1 cellular context compared by ENCODE assay signal in the genomic region with DNA sequence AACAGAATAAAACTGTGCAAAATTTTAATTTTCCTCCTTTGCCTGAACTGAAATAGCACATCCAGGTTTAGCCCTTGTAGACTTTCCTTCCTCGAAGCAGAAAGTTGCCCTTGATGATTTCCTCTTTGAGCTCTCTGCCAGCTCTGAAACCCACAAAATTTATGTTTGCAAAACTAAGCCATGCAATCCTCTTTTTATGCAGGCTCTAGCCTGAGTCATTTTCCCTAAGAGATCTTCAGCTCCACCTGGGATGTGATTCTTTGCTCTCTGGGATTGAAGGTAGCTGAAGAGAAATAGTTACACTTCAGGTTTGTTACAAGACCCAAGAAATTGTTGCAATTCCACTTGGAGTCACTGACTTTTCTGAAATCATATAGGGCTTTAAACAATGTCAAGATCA.
TF ChIP-seq lines count a peak whose summit lies in the region.

No MANE protein-coding gene starts in this region.

TF ChIP-seq in GM23338, 12 proteins besides CTCF, POLR2A, EP300 and RAD21 (continued from another document):
- TF ChIP-seq, protein P1, sequence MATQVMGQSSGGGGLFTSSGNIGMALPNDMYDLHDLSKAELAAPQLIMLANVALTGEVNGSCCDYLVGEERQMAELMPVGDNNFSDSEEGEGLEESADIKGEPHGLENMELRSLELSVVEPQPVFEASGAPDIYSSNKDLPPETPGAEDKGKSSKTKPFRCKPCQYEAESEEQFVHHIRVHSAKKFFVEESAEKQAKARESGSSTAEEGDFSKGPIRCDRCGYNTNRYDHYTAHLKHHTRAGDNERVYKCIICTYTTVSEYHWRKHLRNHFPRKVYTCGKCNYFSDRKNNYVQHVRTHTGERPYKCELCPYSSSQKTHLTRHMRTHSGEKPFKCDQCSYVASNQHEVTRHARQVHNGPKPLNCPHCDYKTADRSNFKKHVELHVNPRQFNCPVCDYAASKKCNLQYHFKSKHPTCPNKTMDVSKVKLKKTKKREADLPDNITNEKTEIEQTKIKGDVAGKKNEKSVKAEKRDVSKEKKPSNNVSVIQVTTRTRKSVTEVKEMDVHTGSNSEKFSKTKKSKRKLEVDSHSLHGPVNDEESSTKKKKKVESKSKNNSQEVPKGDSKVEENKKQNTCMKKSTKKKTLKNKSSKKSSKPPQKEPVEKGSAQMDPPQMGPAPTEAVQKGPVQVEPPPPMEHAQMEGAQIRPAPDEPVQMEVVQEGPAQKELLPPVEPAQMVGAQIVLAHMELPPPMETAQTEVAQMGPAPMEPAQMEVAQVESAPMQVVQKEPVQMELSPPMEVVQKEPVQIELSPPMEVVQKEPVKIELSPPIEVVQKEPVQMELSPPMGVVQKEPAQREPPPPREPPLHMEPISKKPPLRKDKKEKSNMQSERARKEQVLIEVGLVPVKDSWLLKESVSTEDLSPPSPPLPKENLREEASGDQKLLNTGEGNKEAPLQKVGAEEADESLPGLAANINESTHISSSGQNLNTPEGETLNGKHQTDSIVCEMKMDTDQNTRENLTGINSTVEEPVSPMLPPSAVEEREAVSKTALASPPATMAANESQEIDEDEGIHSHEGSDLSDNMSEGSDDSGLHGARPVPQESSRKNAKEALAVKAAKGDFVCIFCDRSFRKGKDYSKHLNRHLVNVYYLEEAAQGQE (IDR thresholded peaks at IDR 0.05; ENCODE audit: unreplicated experiment): no peak
- TF ChIP-seq CREB1 (CRISPR knock-in tag; IDR thresholded peaks at IDR 0.05; ENCODE audit: low read depth) (no peak), EZH2phosphoT487 (IDR thresholded peaks at IDR 0.05; ENCODE audit: unreplicated experiment) (no peak), EZH2 (IDR thresholded peaks at IDR 0.05; ENCODE audit: low read depth, unreplicated experiment) (no peak), STAT1 (IDR thresholded peaks at IDR 0.05; ENCODE audit: unreplicated experiment) (no peak), ZNF114 (CRISPR knock-in tag; IDR thresholded peaks at IDR 0.05) (no peak), POLR2AphosphoS5 (IDR thresholded peaks at IDR 0.05; ENCODE audit: low read depth) (no peak), JUNB (IDR thresholded peaks at IDR 0.05; ENCODE audit: unreplicated experiment) (no peak)
